Comparison of ENCODE assay signal across 1 cellular context in the genomic region with DNA sequence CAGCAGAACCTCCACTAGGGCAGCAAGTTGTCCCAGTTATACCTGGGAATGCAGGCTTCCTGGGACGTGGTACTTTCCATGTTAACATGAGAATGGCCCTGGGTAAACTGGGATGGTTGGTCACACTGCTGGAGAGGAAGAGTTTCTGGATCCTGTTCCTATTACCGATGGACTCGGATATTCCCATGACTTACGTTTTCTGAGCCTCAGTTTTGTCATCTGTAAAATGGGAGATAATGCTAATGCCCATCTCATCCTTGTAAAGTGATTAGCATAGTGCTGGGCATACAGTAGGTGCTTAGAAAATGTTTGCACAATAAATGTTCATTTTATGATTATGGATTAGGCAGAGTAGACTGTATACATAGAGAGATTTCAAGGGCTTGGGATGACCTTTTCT.
TF ChIP-seq lines count a peak whose summit lies in the region.

No MANE protein-coding gene starts in this region.

TF ChIP-seq in GM23338, 12 proteins besides CTCF, POLR2A, EP300 and RAD21 (continued from another document):
- TF ChIP-seq, protein P1, sequence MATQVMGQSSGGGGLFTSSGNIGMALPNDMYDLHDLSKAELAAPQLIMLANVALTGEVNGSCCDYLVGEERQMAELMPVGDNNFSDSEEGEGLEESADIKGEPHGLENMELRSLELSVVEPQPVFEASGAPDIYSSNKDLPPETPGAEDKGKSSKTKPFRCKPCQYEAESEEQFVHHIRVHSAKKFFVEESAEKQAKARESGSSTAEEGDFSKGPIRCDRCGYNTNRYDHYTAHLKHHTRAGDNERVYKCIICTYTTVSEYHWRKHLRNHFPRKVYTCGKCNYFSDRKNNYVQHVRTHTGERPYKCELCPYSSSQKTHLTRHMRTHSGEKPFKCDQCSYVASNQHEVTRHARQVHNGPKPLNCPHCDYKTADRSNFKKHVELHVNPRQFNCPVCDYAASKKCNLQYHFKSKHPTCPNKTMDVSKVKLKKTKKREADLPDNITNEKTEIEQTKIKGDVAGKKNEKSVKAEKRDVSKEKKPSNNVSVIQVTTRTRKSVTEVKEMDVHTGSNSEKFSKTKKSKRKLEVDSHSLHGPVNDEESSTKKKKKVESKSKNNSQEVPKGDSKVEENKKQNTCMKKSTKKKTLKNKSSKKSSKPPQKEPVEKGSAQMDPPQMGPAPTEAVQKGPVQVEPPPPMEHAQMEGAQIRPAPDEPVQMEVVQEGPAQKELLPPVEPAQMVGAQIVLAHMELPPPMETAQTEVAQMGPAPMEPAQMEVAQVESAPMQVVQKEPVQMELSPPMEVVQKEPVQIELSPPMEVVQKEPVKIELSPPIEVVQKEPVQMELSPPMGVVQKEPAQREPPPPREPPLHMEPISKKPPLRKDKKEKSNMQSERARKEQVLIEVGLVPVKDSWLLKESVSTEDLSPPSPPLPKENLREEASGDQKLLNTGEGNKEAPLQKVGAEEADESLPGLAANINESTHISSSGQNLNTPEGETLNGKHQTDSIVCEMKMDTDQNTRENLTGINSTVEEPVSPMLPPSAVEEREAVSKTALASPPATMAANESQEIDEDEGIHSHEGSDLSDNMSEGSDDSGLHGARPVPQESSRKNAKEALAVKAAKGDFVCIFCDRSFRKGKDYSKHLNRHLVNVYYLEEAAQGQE (IDR thresholded peaks at IDR 0.05; ENCODE audit: unreplicated experiment) = no peak
- TF ChIP-seq ZNF114 (CRISPR knock-in tag; IDR thresholded peaks at IDR 0.05) (no peak), EZH2phosphoT487 (IDR thresholded peaks at IDR 0.05; ENCODE audit: unreplicated experiment) (no peak), NANOG (IDR thresholded peaks at IDR 0.05; ENCODE audit: borderline replicate concordance) (no peak), JUNB (IDR thresholded peaks at IDR 0.05; ENCODE audit: unreplicated experiment) (no peak), EZH2 (IDR thresholded peaks at IDR 0.05; ENCODE audit: low read depth, unreplicated experiment) (no peak), POLR2AphosphoS5 (IDR thresholded peaks at IDR 0.05; ENCODE audit: low read depth) (no peak)
- TF ChIP-seq, protein P2, sequence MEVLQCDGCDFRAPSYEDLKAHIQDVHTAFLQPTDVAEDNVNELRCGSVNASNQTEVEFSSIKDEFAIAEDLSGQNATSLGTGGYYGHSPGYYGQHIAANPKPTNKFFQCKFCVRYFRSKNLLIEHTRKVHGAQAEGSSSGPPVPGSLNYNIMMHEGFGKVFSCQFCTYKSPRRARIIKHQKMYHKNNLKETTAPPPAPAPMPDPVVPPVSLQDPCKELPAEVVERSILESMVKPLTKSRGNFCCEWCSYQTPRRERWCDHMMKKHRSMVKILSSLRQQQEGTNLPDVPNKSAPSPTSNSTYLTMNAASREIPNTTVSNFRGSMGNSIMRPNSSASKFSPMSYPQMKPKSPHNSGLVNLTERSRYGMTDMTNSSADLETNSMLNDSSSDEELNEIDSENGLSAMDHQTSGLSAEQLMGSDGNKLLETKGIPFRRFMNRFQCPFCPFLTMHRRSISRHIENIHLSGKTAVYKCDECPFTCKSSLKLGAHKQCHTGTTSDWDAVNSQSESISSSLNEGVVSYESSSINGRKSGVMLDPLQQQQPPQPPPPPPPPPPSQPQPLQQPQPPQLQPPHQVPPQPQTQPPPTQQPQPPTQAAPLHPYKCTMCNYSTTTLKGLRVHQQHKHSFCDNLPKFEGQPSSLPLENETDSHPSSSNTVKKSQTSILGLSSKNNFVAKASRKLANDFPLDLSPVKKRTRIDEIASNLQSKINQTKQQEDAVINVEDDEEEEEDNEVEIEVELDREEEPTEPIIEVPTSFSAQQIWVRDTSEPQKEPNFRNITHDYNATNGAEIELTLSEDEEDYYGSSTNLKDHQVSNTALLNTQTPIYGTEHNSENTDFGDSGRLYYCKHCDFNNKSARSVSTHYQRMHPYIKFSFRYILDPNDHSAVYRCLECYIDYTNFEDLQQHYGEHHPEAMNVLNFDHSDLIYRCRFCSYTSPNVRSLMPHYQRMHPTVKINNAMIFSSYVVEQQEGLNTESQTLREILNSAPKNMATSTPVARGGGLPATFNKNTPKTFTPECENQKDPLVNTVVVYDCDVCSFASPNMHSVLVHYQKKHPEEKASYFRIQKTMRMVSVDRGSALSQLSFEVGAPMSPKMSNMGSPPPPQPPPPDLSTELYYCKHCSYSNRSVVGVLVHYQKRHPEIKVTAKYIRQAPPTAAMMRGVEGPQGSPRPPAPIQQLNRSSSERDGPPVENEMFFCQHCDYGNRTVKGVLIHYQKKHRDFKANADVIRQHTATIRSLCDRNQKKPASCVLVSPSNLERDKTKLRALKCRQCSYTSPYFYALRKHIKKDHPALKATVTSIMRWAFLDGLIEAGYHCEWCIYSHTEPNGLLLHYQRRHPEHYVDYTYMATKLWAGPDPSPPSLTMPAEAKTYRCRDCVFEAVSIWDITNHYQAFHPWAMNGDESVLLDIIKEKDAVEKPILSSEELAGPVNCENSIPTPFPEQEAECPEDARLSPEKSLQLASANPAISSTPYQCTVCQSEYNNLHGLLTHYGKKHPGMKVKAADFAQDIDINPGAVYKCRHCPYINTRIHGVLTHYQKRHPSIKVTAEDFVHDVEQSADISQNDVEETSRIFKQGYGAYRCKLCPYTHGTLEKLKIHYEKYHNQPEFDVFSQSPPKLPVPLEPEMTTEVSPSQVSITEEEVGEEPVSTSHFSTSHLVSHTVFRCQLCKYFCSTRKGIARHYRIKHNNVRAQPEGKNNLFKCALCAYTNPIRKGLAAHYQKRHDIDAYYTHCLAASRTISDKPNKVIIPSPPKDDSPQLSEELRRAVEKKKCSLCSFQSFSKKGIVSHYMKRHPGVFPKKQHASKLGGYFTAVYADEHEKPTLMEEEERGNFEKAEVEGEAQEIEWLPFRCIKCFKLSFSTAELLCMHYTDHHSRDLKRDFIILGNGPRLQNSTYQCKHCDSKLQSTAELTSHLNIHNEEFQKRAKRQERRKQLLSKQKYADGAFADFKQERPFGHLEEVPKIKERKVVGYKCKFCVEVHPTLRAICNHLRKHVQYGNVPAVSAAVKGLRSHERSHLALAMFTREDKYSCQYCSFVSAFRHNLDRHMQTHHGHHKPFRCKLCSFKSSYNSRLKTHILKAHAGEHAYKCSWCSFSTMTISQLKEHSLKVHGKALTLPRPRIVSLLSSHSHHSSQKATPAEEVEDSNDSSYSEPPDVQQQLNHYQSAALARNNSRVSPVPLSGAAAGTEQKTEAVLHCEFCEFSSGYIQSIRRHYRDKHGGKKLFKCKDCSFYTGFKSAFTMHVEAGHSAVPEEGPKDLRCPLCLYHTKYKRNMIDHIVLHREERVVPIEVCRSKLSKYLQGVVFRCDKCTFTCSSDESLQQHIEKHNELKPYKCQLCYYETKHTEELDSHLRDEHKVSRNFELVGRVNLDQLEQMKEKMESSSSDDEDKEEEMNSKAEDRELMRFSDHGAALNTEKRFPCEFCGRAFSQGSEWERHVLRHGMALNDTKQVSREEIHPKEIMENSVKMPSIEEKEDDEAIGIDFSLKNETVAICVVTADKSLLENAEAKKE (CRISPR knock-in tag; IDR thresholded peaks at IDR 0.05) = no peak
- TF ChIP-seq, protein P3, sequence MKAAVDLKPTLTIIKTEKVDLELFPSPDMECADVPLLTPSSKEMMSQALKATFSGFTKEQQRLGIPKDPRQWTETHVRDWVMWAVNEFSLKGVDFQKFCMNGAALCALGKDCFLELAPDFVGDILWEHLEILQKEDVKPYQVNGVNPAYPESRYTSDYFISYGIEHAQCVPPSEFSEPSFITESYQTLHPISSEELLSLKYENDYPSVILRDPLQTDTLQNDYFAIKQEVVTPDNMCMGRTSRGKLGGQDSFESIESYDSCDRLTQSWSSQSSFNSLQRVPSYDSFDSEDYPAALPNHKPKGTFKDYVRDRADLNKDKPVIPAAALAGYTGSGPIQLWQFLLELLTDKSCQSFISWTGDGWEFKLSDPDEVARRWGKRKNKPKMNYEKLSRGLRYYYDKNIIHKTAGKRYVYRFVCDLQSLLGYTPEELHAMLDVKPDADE (IDR thresholded peaks at IDR 0.05) = no peak
